Comparison of ENCODE assay signal across 24 cellular contexts in the genomic region with DNA sequence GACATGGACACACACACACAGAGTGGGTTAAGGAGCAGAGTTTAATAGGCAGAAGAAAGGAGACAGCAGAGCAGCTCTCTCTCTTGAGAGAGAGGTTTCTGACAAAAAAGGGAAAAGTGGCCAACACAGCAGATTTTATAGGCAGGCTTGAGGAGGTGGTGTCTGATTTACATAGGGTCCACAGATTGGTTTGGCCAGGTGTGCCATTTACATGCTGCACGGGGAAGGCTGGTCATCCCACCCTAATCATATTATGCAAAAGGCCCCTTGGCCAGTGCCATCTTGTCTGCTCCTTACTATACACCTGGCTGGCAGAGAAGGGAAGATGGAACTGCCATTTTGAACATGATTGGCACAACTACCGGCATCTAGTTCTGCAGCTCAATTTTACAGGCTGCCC.
A peak's percentile ranks its signal among the peaks of the same experiment; 100 is the strongest.
DNase-seq lines count a peak whose midpoint lies in the region; ATAC-seq and TF ChIP-seq lines count a peak whose summit lies in the region.
"Had no signal": no experiment of that assay in that cellular context is flagged by ENCODE, and none has a peak within 500 bp of the region (broad histone marks: within the 10 kb centered on the region; RNA-seq: fewer than 3 reads in every experiment).

No MANE protein-coding gene starts in this region.

- no peak overlapping the region for H2AFZ ChIP-seq in GM23338
- no peak overlapping the region for H2AFZ ChIP-seq in mesenchymal stem cell (ENCODE audit: low read depth, low read length)

- no peaks in the 10 kb centered on the region for H4K20me1 ChIP-seq in GM23338 (replicated peaks; ENCODE audit: insufficient read depth)
- H4K20me1 ChIP-seq: BLaER1 treated with 17β-estradiol and CSF1 and Interleukin-3, amounts not matched to agents 10 nM and 100 nM had no signal

- no peak overlapping the region for H2BK5ac ChIP-seq in mesenchymal stem cell (ENCODE audit: low read depth, low read length, poor library complexity, severe bottlenecking)

- H3K9me3 Mint-ChIP-seq in GM23338: peaks cover 8% of the 10 kb centered on the region; the same call in 2 of the 3 replicates
- H3K9me3 Mint-ChIP-seq in WTC11: peaks cover 14% of the 10 kb centered on the region
- no peaks in the 10 kb centered on the region for H3K9me3 Mint-ChIP-seq in activated T-cell treated with anti-CD3 and anti-CD28 coated beads, Interleukin-2, amount 50 U/mL, for 24 hours
- H3K9me3 Mint-ChIP-seq: CD14-positive monocyte had no signal

- H3K4me1 ChIP-seq in GM23338 (ENCODE audit: insufficient read depth): peaks cover 24% of the 10 kb centered on the region
- H3K4me1 ChIP-seq in HUES48 (ENCODE audit: control insufficient read depth, insufficient read depth, low read length): peaks cover 24% of the 10 kb centered on the region
- no peaks in the 10 kb centered on the region for H3K4me1 ChIP-seq in mesenchymal stem cell (ENCODE audit: control insufficient read depth, insufficient read depth, low read depth, low read length)
- H3K4me1 ChIP-seq: A549; BE2C; BLaER1 treated with 17β-estradiol and CSF1 and Interleukin-3, amounts not matched to agents 10 nM and 100 nM had no signal

- H3K4me2 ChIP-seq in GM23338 (no peak overlapping the region), mesenchymal stem cell (ENCODE audit: low read length, poor library complexity, severe bottlenecking) (no peak overlapping the region)
- H3K4me2 ChIP-seq: A549; BLaER1 treated with 17β-estradiol and CSF1 and Interleukin-3, amounts not matched to agents 10 nM and 100 nM had no signal

- H3K36me3 ChIP-seq in GM23338 (ENCODE audit: insufficient read depth): no peaks in the 10 kb centered on the region
- H3K36me3 ChIP-seq in HUES48 (ENCODE audit: control insufficient read depth, insufficient read depth, low read length): no peaks in the 10 kb centered on the region
- H3K36me3 ChIP-seq in mesenchymal stem cell (ENCODE audit: control insufficient read depth in 1 of 2, insufficient read depth in 2 of 2, low read depth in 1 of 2, low read length in 2 of 2): no peaks in the 10 kb centered on the region
- H3K36me3 ChIP-seq: BE2C; BLaER1 treated with 17β-estradiol and CSF1 and Interleukin-3, amounts not matched to agents 10 nM and 100 nM had no signal

- no peak overlapping the region for H3K4ac ChIP-seq in mesenchymal stem cell (ENCODE audit: low read depth in 1 of 2, low read length in 2 of 2)

- POLR2A ChIA-PET in WTC11 (lab: Charles Lee): no interaction called here

- H3K23ac ChIP-seq in mesenchymal stem cell (ENCODE audit: low read length in 2 of 2): no peak overlapping the region

- DNase-seq in GM23338 (ENCODE audit: low spot score): no peak
- DNase-seq in WTC11 (ENCODE audit: low spot score): no peak
- DNase-seq in mesenchymal stem cell: no peak
- DNase-seq in activated T-cell treated with anti-CD3 and anti-CD28 coated beads, Interleukin-2, amount 50 U/mL, for 24 hours: no peak
- no peak for DNase-seq in hippocampal formation (lab: John Stamatoyannopoulos, UW)
- no peak for DNase-seq in effector CD4-positive, alpha-beta T cell
- DNase-seq: 8988T; ACHN; AML-193; BE2C; CD4-positive, alpha-beta T cell; CD8-positive, alpha-beta memory T cell; DMS 273 treated with DMSO at 0.1 percent for 48 hours; DMS79; EL; GDM1; GOT3; H7 had no signal

- H3K79me2 ChIP-seq in GM23338 (replicated peaks; ENCODE audit: insufficient read depth): no peaks in the 10 kb centered on the region

- H4K8ac ChIP-seq in mesenchymal stem cell (ENCODE audit: low read length): no peak overlapping the region

- H3K9ac ChIP-seq in HUES48 (ENCODE audit: low read depth, low read length) (no peak overlapping the region), mesenchymal stem cell (ENCODE audit: low read length) (no peak overlapping the region)
- H3K9ac ChIP-seq: BLaER1 treated with 17β-estradiol and CSF1 and Interleukin-3, amounts not matched to agents 10 nM and 100 nM had no signal

- no peak for ATAC-seq in GM23338
- peak; percentile 54 for ATAC-seq in WTC11
- no peak for ATAC-seq in SK-N-SH treated with all-trans-retinoic acid at 6 μM for 48 hours
- ATAC-seq: A549, HCT116 had no signal

- no peak overlapping the region for H2BK12ac ChIP-seq in mesenchymal stem cell (ENCODE audit: low read length in 2 of 2)

- H3K4me3 Mint-ChIP-seq in GM23338 (no peak overlapping the region), WTC11 (no peak overlapping the region)
- no peak overlapping the region for H3K4me3 Mint-ChIP-seq in activated T-cell treated with anti-CD3 and anti-CD28 coated beads, Interleukin-2, amount 50 U/mL, for 24 hours
- H3K4me3 Mint-ChIP-seq: CD14-positive monocyte; CD4-positive, alpha-beta T cell; CD8-positive, alpha-beta memory T cell had no signal

- CTCF ChIA-PET in WTC11 (lab: Charles Lee): interaction anchor here (0.9 kb wide), 1 partner anchor 99 kb away, joined by 3 read pairs; no protein-coding TSS in a partner anchor

- H3K79me1 ChIP-seq in mesenchymal stem cell (replicated peaks; ENCODE audit: low read length, poor library complexity, severe bottlenecking): no peaks in the 10 kb centered on the region

- H3K9me2 ChIP-seq in GM23338 (ENCODE audit: insufficient read depth): peaks cover 4% of the 10 kb centered on the region

- no peak overlapping the region for H2AK5ac ChIP-seq in mesenchymal stem cell (ENCODE audit: low read length, severe bottlenecking)

- H2BK120ac ChIP-seq in mesenchymal stem cell (ENCODE audit: low read depth, low read length): no peak overlapping the region

- H3K27me3 ChIP-seq in GM23338 (ENCODE audit: insufficient read depth): no peaks in the 10 kb centered on the region
- no peaks in the 10 kb centered on the region for H3K27me3 ChIP-seq in HUES48 (ENCODE audit: control insufficient read depth, insufficient read depth, low read length)
- H3K27me3 ChIP-seq in mesenchymal stem cell (ENCODE audit: control insufficient read depth in 1 of 2, insufficient read depth in 1 of 2, low read length in 2 of 2): no peaks in the 10 kb centered on the region
- H3K27me3 ChIP-seq: BE2C; BLaER1 treated with 17β-estradiol and CSF1 and Interleukin-3, amounts not matched to agents 10 nM and 100 nM had no signal

- H3K4me3 ChIP-seq in GM23338: no peak overlapping the region
- H3K4me3 ChIP-seq in HUES48 (ENCODE audit: low read depth, low read length): no peak overlapping the region
- no peak overlapping the region for H3K4me3 ChIP-seq in mesenchymal stem cell (ENCODE audit: insufficient read depth in 1 of 2, low read depth in 1 of 2, low read length in 2 of 2)
- H3K4me3 ChIP-seq: A549; BLaER1 treated with 17β-estradiol and CSF1 and Interleukin-3, amounts not matched to agents 10 nM and 100 nM had no signal

- WGBS in mesenchymal stem cell: 70% methylated on average over 1 of the region's 2 CpGs

- H3K9me3 ChIP-seq in HUES48 (ENCODE audit: control insufficient read depth, insufficient read depth, low read length) (peaks cover 6% of the 10 kb centered on the region; the same call in 1 of the 2 replicates), mesenchymal stem cell (ENCODE audit: control insufficient read depth, low read length) (no peaks in the 10 kb centered on the region)
- H3K9me3 ChIP-seq: A549; BE2C; BLaER1 treated with 17β-estradiol and CSF1 and Interleukin-3, amounts not matched to agents 10 nM and 100 nM had no signal

- peaks cover 14% of the 10 kb centered on the region for H3K4me1 Mint-ChIP-seq in GM23338
- H3K4me1 Mint-ChIP-seq in WTC11: peaks cover 37% of the 10 kb centered on the region
- H3K4me1 Mint-ChIP-seq in activated T-cell treated with anti-CD3 and anti-CD28 coated beads, Interleukin-2, amount 50 U/mL, for 24 hours (ENCODE audit: low read depth): no peaks in the 10 kb centered on the region
- H3K4me1 Mint-ChIP-seq: CD14-positive monocyte; CD8-positive, alpha-beta memory T cell had no signal

- no peaks in the 10 kb centered on the region for H3F3A ChIP-seq in GM23338 (replicated peaks; ENCODE audit: low read depth)

- H2BK15ac ChIP-seq in mesenchymal stem cell (ENCODE audit: low read depth, poor library complexity, severe bottlenecking): peak overlapping the region; percentile 89

- H3K27ac Mint-ChIP-seq in GM23338: no peak overlapping the region
- peak overlapping the region; percentile 27 for H3K27ac Mint-ChIP-seq in WTC11
- no peak overlapping the region for H3K27ac Mint-ChIP-seq in activated T-cell treated with anti-CD3 and anti-CD28 coated beads, Interleukin-2, amount 50 U/mL, for 24 hours
- H3K27ac Mint-ChIP-seq: CD14-positive monocyte; CD4-positive, alpha-beta T cell; CD8-positive, alpha-beta memory T cell had no signal

- no peak for TF ChIP-seq CTCF in GM23338 (conservative IDR thresholded peaks at IDR 0.05; ENCODE audit: low read depth in 2 of 2)
- no peak for TF ChIP-seq CTCF in WTC11 (IDR thresholded peaks at IDR 0.05)

- H3K27ac ChIP-seq in GM23338 (ENCODE audit: low read depth) (peak overlapping the region; percentile 0; the same call in 1 of the 2 replicates), HUES48 (ENCODE audit: low read depth, low read length) (peak overlapping the region; percentile 70), mesenchymal stem cell (ENCODE audit: low read length, poor library complexity, severe bottlenecking) (no peak overlapping the region)
- H3K27ac ChIP-seq: A549; BLaER1 treated with 17β-estradiol and CSF1 and Interleukin-3, amounts not matched to agents 10 nM and 100 nM had no signal

- H3K18ac ChIP-seq in mesenchymal stem cell (ENCODE audit: low read depth in 1 of 2, low read length in 2 of 2): no peak overlapping the region

- no peak overlapping the region for H3K14ac ChIP-seq in mesenchymal stem cell (ENCODE audit: low read length in 2 of 2)

- H3K27me3 Mint-ChIP-seq in GM23338 (ENCODE audit: insufficient read depth, low read depth, poor library complexity) (no peaks in the 10 kb centered on the region), WTC11 (ENCODE audit: low read depth) (no peaks in the 10 kb centered on the region)
- no peaks in the 10 kb centered on the region for H3K27me3 Mint-ChIP-seq in activated T-cell treated with anti-CD3 and anti-CD28 coated beads, Interleukin-2, amount 50 U/mL, for 24 hours
- H3K27me3 Mint-ChIP-seq: CD4-positive, alpha-beta T cell had no signal

- H3K36me3 Mint-ChIP-seq in GM23338 (ENCODE audit: low read depth) (peaks cover 6% of the 10 kb centered on the region; the same call in 2 of the 3 replicates), WTC11 (peaks cover 8% of the 10 kb centered on the region; the same call in 1 of the 2 replicates)
- H3K36me3 Mint-ChIP-seq in activated T-cell treated with anti-CD3 and anti-CD28 coated beads, Interleukin-2, amount 50 U/mL, for 24 hours (ENCODE audit: low read depth): no peaks in the 10 kb centered on the region
- H3K36me3 Mint-ChIP-seq: CD14-positive monocyte; CD8-positive, alpha-beta memory T cell had no signal

- H4K91ac ChIP-seq in mesenchymal stem cell (ENCODE audit: low read length): no peak overlapping the region

TF ChIP-seq in WTC11, 78 proteins besides CTCF, POLR2A, EP300 and RAD21 (continues in another document):
- no peak for TF ChIP-seq NR1H2 (CRISPR knock-in tag; IDR thresholded peaks at IDR 0.05)

TF ChIP-seq in SK-N-SH treated with all-trans-retinoic acid at 6 μM for 48 hours, 23 proteins besides CTCF, POLR2A, EP300 and RAD21:
- TF ChIP-seq TCF4 (CRISPR knock-in tag; IDR thresholded peaks at IDR 0.05; ENCODE audit: borderline replicate concordance): no peak
